ENCODE assay signal across 26 cellular contexts in the genomic region with DNA sequence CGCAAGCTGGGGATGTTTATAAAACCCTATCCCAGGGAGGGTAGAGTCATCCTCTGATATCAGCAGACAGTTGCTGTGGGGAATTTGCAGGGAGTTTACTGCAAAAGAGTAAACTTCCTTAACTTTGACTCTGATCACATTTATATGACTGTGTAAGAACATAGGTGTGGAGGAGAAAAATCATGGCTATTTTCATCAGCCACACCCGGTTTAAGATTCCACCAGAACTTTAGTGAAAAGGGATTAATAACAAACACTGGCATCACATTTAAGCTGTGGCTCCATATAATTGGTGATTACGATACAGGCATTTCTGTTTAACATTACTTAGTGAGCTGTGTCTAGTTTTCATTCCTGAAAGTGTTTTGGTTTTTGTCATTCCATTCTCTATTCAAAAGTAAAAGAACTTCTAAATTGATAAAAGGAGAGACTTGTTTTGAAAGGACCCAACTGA.
DNase-seq lines count a peak whose midpoint lies in the region; ATAC-seq and TF ChIP-seq lines count a peak whose summit lies in the region.
"Had no signal": no experiment of that assay in that cellular context is flagged by ENCODE, and none has a peak within 500 bp of the region (broad histone marks: within the 10 kb centered on the region; RNA-seq: fewer than 3 reads in every experiment).

No MANE protein-coding gene starts in this region.

- no peaks in the 10 kb centered on the region for H3K36me3 ChIP-seq in spleen
- H3K36me3 ChIP-seq in heart right ventricle, result no peaks in the 10 kb centered on the region
- H3K36me3 ChIP-seq: HAP-1, left ventricle myocardium inferior had no signal

- H3K4me3 ChIP-seq in spleen (no peak overlapping the region), heart right ventricle (no peak overlapping the region)
- H3K4me3 ChIP-seq: HAP-1, left ventricle myocardium inferior, SK-N-MC had no signal

- H3K27me3 ChIP-seq in spleen (replicated peaks in 1 of 7) (no peaks in the 10 kb centered on the region), heart right ventricle (no peaks in the 10 kb centered on the region)

- in situ Hi-C loops in Caki2 (cut with HindIII; ENCODE audit: low pct_unique_long_range_greater_than_20kb, low sequenced_read_pairs), result no loop called here

- H3K4me1 ChIP-seq in spleen (no peaks in the 10 kb centered on the region), heart right ventricle (no peaks in the 10 kb centered on the region)
- H3K4me1 ChIP-seq: Caco-2, left ventricle myocardium inferior had no signal

- DNase-seq in Caki2 (ENCODE audit: low read depth) (peak; percentile 77), fibroblast of peridontal ligament (ENCODE audit: extremely low read depth) (peak; percentile 80), omental fat pad (ENCODE audit: low spot score) (no peak), spleen (no peak), erythroblast (lab: John Stamatoyannopoulos, UW) (no peak), heart right ventricle (no peak), NCI-H345 treated with DMSO at 0.1 percent for 48 hours (lab: John Stamatoyannopoulos, UW; ENCODE audit: unreplicated experiment) (no peak)
- DNase-seq: activated CD4-positive, alpha-beta T cell treated with anti-CD3 and anti-CD28 coated beads for 48 hours; activated naive CD4-positive, alpha-beta T cell treated with Interleukin-2 at 50 U/mL for 16 hours; activated T-cell treated with anti-CD3 and anti-CD28 coated beads, Interleukin-2, amount 50 U/mL, for 48 hours; amygdala; C1 segment of cervical spinal cord; Caco-2; DND-41; foreskin fibroblast; hippocampal formation; immature natural killer cell; NCI-H1105; NCI-H1930; NCI-H69; T-helper 2 cell had no signal

- ATAC-seq in SK-N-SH treated with all-trans-retinoic acid at 6 μM for 48 hours (peak; percentile 8; the same call in 1 of the 3 replicates), omental fat pad (ENCODE audit: low FRiP score) (peak; percentile 61), heart right ventricle (no peak)
- ATAC-seq: sciatic nerve had no signal

- peak overlapping the region in 1 of 8 donors; percentile 21 for H3K27ac ChIP-seq in spleen
- no peak overlapping the region for H3K27ac ChIP-seq in heart right ventricle
- H3K27ac ChIP-seq: left ventricle myocardium inferior, SK-N-MC had no signal

- 75 to 84% (median 82%) methylated on average over 3 of the region's 3 CpGs for WGBS in spleen, 5 donors
- 93 to 96% methylated on average over 3 of the region's 3 CpGs for whole genome bisulfite sequencing in heart right ventricle, 2 donors

- TF ChIP-seq POLR2A in spleen (IDR thresholded peaks at IDR 0.05) (no peak), erythroblast (IDR thresholded peaks at IDR 0.05; ENCODE audit: low read length) (no peak)

- intact Hi-C loops in spleen (cut with DNase I; ENCODE audit: low total_unique reads) (no loop called here), heart right ventricle (cut with DNase I) (loop anchor here in 1 of 10 donors (10.0 kb wide), 1 partner anchor 144 kb away; the partner anchor contains the start of gene MYLK)

- TF ChIP-seq CTCF in omental fat pad (IDR thresholded peaks at IDR 0.05) (no peak), spleen (IDR thresholded peaks at IDR 0.05 in 8 of 11, conservative IDR thresholded peaks at IDR 0.05 in 3 of 11) (no peak), heart right ventricle (IDR thresholded peaks at IDR 0.05) (no peak)

- H3K9me3 ChIP-seq in spleen, result no peaks in the 10 kb centered on the region
- no peaks in the 10 kb centered on the region for H3K9me3 ChIP-seq in heart right ventricle
- H3K9me3 ChIP-seq: Caco-2, HAP-1, left ventricle myocardium inferior had no signal

TF ChIP-seq in SK-N-SH treated with all-trans-retinoic acid at 6 μM for 48 hours, 23 proteins besides CTCF, POLR2A, EP300 and RAD21:
- no peak for TF ChIP-seq POU6F1 (CRISPR knock-in tag; IDR thresholded peaks at IDR 0.05; ENCODE audit: borderline replicate concordance, low read depth)
- peak; percentile 33; the same call in 1 of the 2 replicates for TF ChIP-seq ISL1 (CRISPR knock-in tag; IDR thresholded peaks at IDR 0.05)

Comparison
In these comparisons a context has a peak if more than half of its experiments do, and no peak if none do; other contexts are left out.
1. DNase-seq: peak in Caki2 (single experiment) and fibroblast of peridontal ligament (single experiment); none in omental fat pad (single experiment), spleen (single experiment), erythroblast (0 of 2), heart right ventricle (0 of 2) and NCI-H345 treated with DMSO at 0.1 percent for 48 hours (single experiment).
2. ATAC-seq: peak in SK-N-SH treated with all-trans-retinoic acid at 6 μM for 48 hours (single experiment) and omental fat pad (single experiment); none in heart right ventricle (0 of 8).